ENCODE assay signal across 1 cellular context in genomic region chr16:85610446-85611204, GRCh38.
TF ChIP-seq lines count a peak whose summit lies in the region.

No MANE protein-coding gene starts in this region.

TF ChIP-seq in GM12878, 131 proteins besides CTCF, POLR2A, EP300 and RAD21 (continued from another document and continues in another):
- TF ChIP-seq MLLT1 (IDR thresholded peaks at IDR 0.05), result no peak
- no peak for TF ChIP-seq ZSCAN29 (IDR thresholded peaks at IDR 0.05)
- TF ChIP-seq YBX1 (IDR thresholded peaks at IDR 0.05), result no peak
- no peak for TF ChIP-seq SPI1 (IDR thresholded peaks at IDR 0.05; ENCODE audit: borderline replicate concordance, insufficient read depth, low read depth, low read length)
- no peak for TF ChIP-seq BRCA1 (IDR thresholded peaks at IDR 0.05; ENCODE audit: low read depth, low read length)
- no peak for TF ChIP-seq ZNF207 (IDR thresholded peaks at IDR 0.05; ENCODE audit: borderline replicate concordance)
- peak; percentile 56; the same call in 1 of the 2 replicates for TF ChIP-seq TCF3 (IDR thresholded peaks at IDR 0.05; ENCODE audit: borderline replicate concordance, insufficient read depth, low read depth, low read length)
- TF ChIP-seq NFIC (IDR thresholded peaks at IDR 0.05; ENCODE audit: low read depth, low read length), result no peak
- no peak for TF ChIP-seq FOXK2 (IDR thresholded peaks at IDR 0.05)
- no peak for TF ChIP-seq ESRRA (IDR thresholded peaks at IDR 0.05; ENCODE audit: low read length)
- peak; percentile 78; the same call in 1 of the 2 replicates for TF ChIP-seq YY1 (IDR thresholded peaks at IDR 0.05; ENCODE audit: low read depth, low read length)
- no peak for TF ChIP-seq REST (IDR thresholded peaks at IDR 0.05; ENCODE audit: low read depth, low read length)
- no peak for TF ChIP-seq NKRF (conservative IDR thresholded peaks at IDR 0.05)
- TF ChIP-seq SP1 (IDR thresholded peaks at IDR 0.05; ENCODE audit: low read depth, low read length), result no peak
- TF ChIP-seq MEF2B (IDR thresholded peaks at IDR 0.05; ENCODE audit: partially characterized antibody, poor library complexity, severe bottlenecking), result no peak
- TF ChIP-seq FOS (IDR thresholded peaks at IDR 0.05; ENCODE audit: borderline replicate concordance, extremely low read depth, insufficient read length), result no peak
- TF ChIP-seq HSF1 (IDR thresholded peaks at IDR 0.05; ENCODE audit: low read depth, low read length), result no peak
- TF ChIP-seq ZNF687 (IDR thresholded peaks at IDR 0.05), result no peak
- TF ChIP-seq BHLHE40 (IDR thresholded peaks at IDR 0.05; ENCODE audit: borderline replicate concordance in 1 of 2, low read depth in 2 of 2, low read length in 1 of 2), result peak; percentile 32 to 57; a peak in 3 of 4 replicates
- no peak for TF ChIP-seq SMAD5 (IDR thresholded peaks at IDR 0.05; ENCODE audit: low read depth)
- TF ChIP-seq POU2F2 (IDR thresholded peaks at IDR 0.05; ENCODE audit: borderline replicate concordance, low read depth, low read length), result peak; percentile 38; the same call in 1 of the 3 replicates
- TF ChIP-seq JUNB (IDR thresholded peaks at IDR 0.05), result no peak
- no peak for TF ChIP-seq MYC (IDR thresholded peaks at IDR 0.05; ENCODE audit: insufficient read depth, insufficient read length, insufficient replicate concordance, low read length, severe bottlenecking)
- no peak for TF ChIP-seq PRDM15 (CRISPR knock-in tag; IDR thresholded peaks at IDR 0.05)
- no peak for TF ChIP-seq SIX5 (IDR thresholded peaks at IDR 0.05; ENCODE audit: low read depth, low read length, severe bottlenecking)
- TF ChIP-seq SUZ12 (IDR thresholded peaks at IDR 0.05; ENCODE audit: unreplicated experiment), result no peak
- TF ChIP-seq WRNIP1 (IDR thresholded peaks at IDR 0.05; ENCODE audit: borderline replicate concordance, low read depth, low read length), result no peak
- no peak; the same call in 1 of the 2 replicates for TF ChIP-seq CREB1 (IDR thresholded peaks at IDR 0.05; ENCODE audit: low read depth)
- no peak for TF ChIP-seq ZNF622 (IDR thresholded peaks at IDR 0.05)
- TF ChIP-seq MAX (IDR thresholded peaks at IDR 0.05; ENCODE audit: low read depth, low read length), result no peak
- TF ChIP-seq CUX1 (IDR thresholded peaks at IDR 0.05; ENCODE audit: insufficient replicate concordance, low read depth, low read length), result no peak
- TF ChIP-seq ATF3 (IDR thresholded peaks at IDR 0.05; ENCODE audit: borderline replicate concordance, extremely low read depth, low read depth, low read length), result no peak
- TF ChIP-seq RCOR1 (conservative IDR thresholded peaks at IDR 0.05; ENCODE audit: low read depth, low read length), result no peak
